ENCODE assay signal across 17 cellular contexts in genomic region chr6:11614534-11615213, GRCh38.
DNase-seq lines count a peak whose midpoint lies in the region; ATAC-seq and TF ChIP-seq lines count a peak whose summit lies in the region.
"Had no signal": no experiment of that assay in that cellular context is flagged by ENCODE, and none has a peak within 500 bp of the region (broad histone marks: within the 10 kb centered on the region; RNA-seq: fewer than 3 reads in every experiment).

No MANE protein-coding gene starts in this region.

- H3K79me2 ChIP-seq in MM.1S (ENCODE audit: low read length): no peaks in the 10 kb centered on the region

- no peak for TF ChIP-seq CTCF in IMR-90 (conservative IDR thresholded peaks at IDR 0.05; ENCODE audit: low read depth, low read length)
- no peak for TF ChIP-seq CTCF in astrocyte of the spinal cord (IDR thresholded peaks at IDR 0.05; ENCODE audit: low read depth, low read length)
- TF ChIP-seq CTCF in lower lobe of right lung (IDR thresholded peaks at IDR 0.05): no peak
- TF ChIP-seq CTCF in stomach (IDR thresholded peaks at IDR 0.05): no peak
- TF ChIP-seq CTCF in MM.1S (IDR thresholded peaks at IDR 0.05; ENCODE audit: low read length): no peak
- TF ChIP-seq CTCF in glutamatergic neuron (IDR thresholded peaks at IDR 0.05; ENCODE audit: partially characterized antibody, unreplicated experiment): no peak

- H3K4me3 Mint-ChIP-seq in glutamatergic neuron (ENCODE audit: unreplicated experiment): no peak overlapping the region
- H3K4me3 Mint-ChIP-seq: central memory CD8-positive, alpha-beta T cell had no signal

- peak overlapping the region; percentile 98 for H3K56ac ChIP-seq in IMR-90 (ENCODE audit: extremely low read depth, insufficient read depth, low read length)

- peaks cover 2% of the 10 kb centered on the region for H3K9me3 Mint-ChIP-seq in glutamatergic neuron (ENCODE audit: unreplicated experiment)
- H3K9me3 Mint-ChIP-seq: central memory CD8-positive, alpha-beta T cell had no signal

- H4K8ac ChIP-seq in IMR-90 (ENCODE audit: low read depth in 2 of 2, low read length in 2 of 2): peak overlapping the region; percentile 86 to 98

- POLR2A ChIA-PET in IMR-90 (lab: Charles Lee; ENCODE audit: unreplicated experiment): no interaction called here

- H4K91ac ChIP-seq in IMR-90 (ENCODE audit: insufficient read depth, low read depth, low read length): peak overlapping the region; percentile 98

- peak overlapping the region; percentile 99 for H3K14ac ChIP-seq in IMR-90 (replicated peaks; ENCODE audit: low read depth, low read length)

- no peak overlapping the region for H3K4me3 ChIP-seq in IMR-90 (ENCODE audit: insufficient read depth, low read depth, low read length)
- no peak overlapping the region for H3K4me3 ChIP-seq in astrocyte of the spinal cord (ENCODE audit: low read depth, low read length)
- H3K4me3 ChIP-seq in lower lobe of right lung: no peak overlapping the region
- no peak overlapping the region for H3K4me3 ChIP-seq in stomach
- no peak overlapping the region for H3K4me3 ChIP-seq in MM.1S (ENCODE audit: low read length)
- H3K4me3 ChIP-seq: adrenal gland, skin epidermis had no signal

- peak overlapping the region; percentile 95 for H4K5ac ChIP-seq in IMR-90 (ENCODE audit: low read depth, low read length)

- H3K18ac ChIP-seq in IMR-90 (ENCODE audit: low read depth, low read length): peak overlapping the region; percentile 58

- peak overlapping the region; percentile 99 for H3K23ac ChIP-seq in IMR-90 (ENCODE audit: low read depth, low read length)

- ATAC-seq in IMR-90 (ENCODE audit: low read depth) (no peak), lower lobe of right lung (no peak), HG02938 (IDR thresholded peaks at IDR 0.05; ENCODE audit: unreplicated experiment) (no peak)

- H3K27ac Mint-ChIP-seq in glutamatergic neuron (ENCODE audit: unreplicated experiment): no peak overlapping the region

- no peak overlapping the region for H3K4me2 ChIP-seq in IMR-90 (ENCODE audit: low read depth, low read length)
- H3K4me2 ChIP-seq in MM.1S (ENCODE audit: low read depth, low read length): no peak overlapping the region

- WGBS in IMR-90 (ENCODE audit: extremely low coverage in 2 of 2, insufficient read length in 1 of 2), 2 experiments: 100% methylated on average over 3 of the region's 10 CpGs; no CpG with 5 or more reads in 1 of the 2 experiments
- 70 to 84% (median 75%) methylated on average over 10 of the region's 10 CpGs for WGBS in stomach, 5 donors

- intact Hi-C loops in IMR-90 (cut with micrococcal nuclease) (loop anchor here (1.0 to 5.0 kb wide), 2 partner anchors 28 to 398 kb away; partner anchors contain the start of gene HIVEP1), lower lobe of right lung (cut with DNase I) (no loop called here), stomach (cut with DNase I; ENCODE audit: low total_unique reads) (no loop called here)

- H3K27me3 Mint-ChIP-seq in glutamatergic neuron (ENCODE audit: unreplicated experiment): no peaks in the 10 kb centered on the region

- no peaks in the 10 kb centered on the region for H3K9me2 ChIP-seq in MM.1S (replicated peaks; ENCODE audit: insufficient read depth, low read length)

- H2AK9ac ChIP-seq in IMR-90 (replicated peaks; ENCODE audit: low read depth, low read length, poor library complexity): peak overlapping the region; percentile 76

- no peak; the same call in 1 of the 2 replicates for TF ChIP-seq POLR2A in IMR-90 (IDR thresholded peaks at IDR 0.05; ENCODE audit: low read depth, low read length)
- TF ChIP-seq POLR2A in stomach (IDR thresholded peaks at IDR 0.05): no peak

- peaks cover 0 to 21% of the 10 kb centered on the region in 2 experiments; a peak in 2 of 4 replicates for H3K79me1 ChIP-seq in IMR-90 (ENCODE audit: low read depth in 1 of 2, low read length in 2 of 2)

- H4K20me1 ChIP-seq in IMR-90 (ENCODE audit: insufficient read depth, low read length) (no peaks in the 10 kb centered on the region), MM.1S (ENCODE audit: insufficient read depth, low read length) (no peaks in the 10 kb centered on the region)

- no TSS peak for BruUV-seq in IMR-90 (replicated peaks; lab: Mats Ljungman, UMichigan)

- H3K4ac ChIP-seq in IMR-90 (ENCODE audit: low read depth, low read length): peak overlapping the region; percentile 100

- H3K9me3 ChIP-seq in IMR-90 (ENCODE audit: control insufficient read depth, insufficient read depth, low read length) (no peaks in the 10 kb centered on the region), lower lobe of right lung (no peaks in the 10 kb centered on the region), stomach (no peaks in the 10 kb centered on the region), MM.1S (replicated peaks; ENCODE audit: insufficient read depth, low read length) (no peaks in the 10 kb centered on the region)
- H3K9me3 ChIP-seq: adrenal gland had no signal

- H3K9ac ChIP-seq in IMR-90 (ENCODE audit: low read depth, low read length) (peak overlapping the region; percentile 30), MM.1S (ENCODE audit: low read length) (no peak overlapping the region)

- DNase-seq in IMR-90 (no peak), astrocyte of the spinal cord (ENCODE audit: low read depth, low spot score) (peak; percentile 30), lower lobe of right lung (no peak), stomach (no peak), DMS 273 (lab: John Stamatoyannopoulos, UW; ENCODE audit: unreplicated experiment) (no peak), MM.1S (no peak), glutamatergic neuron (no peak)
- DNase-seq: activated CD4-positive, alpha-beta T cell treated with anti-CD3 and anti-CD28 coated beads for 4 hours; activated effector memory CD4-positive, alpha-beta T cell treated with anti-CD3 and anti-CD28 coated beads, Interleukin-2, amount 50 U/mL, for 16 hours; adrenal gland; C1 segment of cervical spinal cord; effector memory CD4-positive, alpha-beta T cell; NCI-H748 treated with DMSO at 0.1 percent for 48 hours; stimulated activated CD4-positive, alpha-beta T cell treated with anti-CD3 and anti-CD28 coated beads, Interleukin-4, amount 100 ng/mL, for 4 hours had no signal

- CTCF ChIA-PET in IMR-90 (lab: Yijun Ruan, JAX): interaction anchor here (0.6 to 2.1 kb wide), 3 partner anchors 24 to 569 kb away, joined by 3 to 11 read pairs (median 3); no protein-coding TSS in a partner anchor

- no peaks in the 10 kb centered on the region for H3F3A ChIP-seq in MM.1S (ENCODE audit: insufficient read depth, low read length)

- in situ Hi-C loops in IMR-90 (cut with MboI; ENCODE audit: low sequenced_read_pairs) (loop anchor here (5.0 kb wide), 1 partner anchor 38 kb away; no protein-coding TSS in a partner anchor), astrocyte of the spinal cord (cut with HindIII; ENCODE audit: low sequenced_read_pairs) (no loop called here)

- H3K27me3 ChIP-seq in IMR-90 (ENCODE audit: control insufficient read depth, insufficient read depth, low read length) (no peaks in the 10 kb centered on the region), lower lobe of right lung (ENCODE audit: low read depth) (no peaks in the 10 kb centered on the region), stomach (no peaks in the 10 kb centered on the region), MM.1S (replicated peaks; ENCODE audit: insufficient read depth, low read length) (no peaks in the 10 kb centered on the region)
- H3K27me3 ChIP-seq: adrenal gland had no signal

- peaks cover 29% of the 10 kb centered on the region for H3K9me1 ChIP-seq in IMR-90 (ENCODE audit: insufficient read depth, low read length)

- peak overlapping the region; percentile 100 for H2BK20ac ChIP-seq in IMR-90 (ENCODE audit: low read depth, low read length)

- TF ChIP-seq EP300 in stomach (IDR thresholded peaks at IDR 0.05): no peak

- peak overlapping the region; percentile 80 for H3K27ac ChIP-seq in IMR-90 (ENCODE audit: insufficient read depth, low read length)
- H3K27ac ChIP-seq in lower lobe of right lung: peak overlapping the region; percentile 25
- H3K27ac ChIP-seq in stomach: peak overlapping the region in 3 of 5 donors; percentile 0 to 38 (median 3)
- H3K27ac ChIP-seq in MM.1S (ENCODE audit: low read length): no peak overlapping the region
- H3K27ac ChIP-seq: adrenal gland had no signal

- H3K4me1 ChIP-seq in IMR-90 (ENCODE audit: control insufficient read depth, insufficient read depth, low read length): peaks cover 24% of the 10 kb centered on the region
- H3K4me1 ChIP-seq in lower lobe of right lung: peaks cover 3% of the 10 kb centered on the region
- H3K4me1 ChIP-seq in stomach: peaks cover 0 to 9% (median 3%) of the 10 kb centered on the region in 4 donors
- no peaks in the 10 kb centered on the region for H3K4me1 ChIP-seq in MM.1S (ENCODE audit: low read length)
- H3K4me1 ChIP-seq: adrenal gland had no signal

- peak overlapping the region; percentile 76 for H2BK5ac ChIP-seq in IMR-90 (ENCODE audit: low read depth, low read length, poor library complexity, severe bottlenecking)

- H2AFZ ChIP-seq in IMR-90 (replicated peaks; ENCODE audit: low read length, poor library complexity) (peak overlapping the region; percentile 29), MM.1S (ENCODE audit: low read length) (no peak overlapping the region)

- TF ChIP-seq RAD21 in IMR-90 (IDR thresholded peaks at IDR 0.05; ENCODE audit: low read length): no peak

- H2BK15ac ChIP-seq in IMR-90 (ENCODE audit: low read depth, low read length): peak overlapping the region; percentile 97

- H2BK120ac ChIP-seq in IMR-90 (ENCODE audit: low read depth, low read length): peak overlapping the region; percentile 100

- H3K36me3 Mint-ChIP-seq in glutamatergic neuron (ENCODE audit: unreplicated experiment): no peaks in the 10 kb centered on the region

- H2AK5ac ChIP-seq in IMR-90 (ENCODE audit: low read depth, low read length): peak overlapping the region; percentile 100

- no peaks in the 10 kb centered on the region for H3K4me1 Mint-ChIP-seq in glutamatergic neuron (ENCODE audit: low read depth, unreplicated experiment)
- H3K4me1 Mint-ChIP-seq: central memory CD8-positive, alpha-beta T cell had no signal

- dilution Hi-C loops in IMR-90 (cut with HindIII; ENCODE audit: low sequenced_read_pairs, unreplicated experiment): no loop called here

- no peaks in the 10 kb centered on the region for H3K36me3 ChIP-seq in IMR-90 (ENCODE audit: control insufficient read depth, insufficient read depth, low read length)
- H3K36me3 ChIP-seq in lower lobe of right lung: no peaks in the 10 kb centered on the region
- no peaks in the 10 kb centered on the region for H3K36me3 ChIP-seq in stomach
- H3K36me3 ChIP-seq in MM.1S (replicated peaks; ENCODE audit: insufficient read depth, low read length): no peaks in the 10 kb centered on the region
- H3K36me3 ChIP-seq: adrenal gland had no signal

TF ChIP-seq in IMR-90, 13 proteins besides CTCF, POLR2A, EP300 and RAD21:
- no peak for TF ChIP-seq FOS (IDR thresholded peaks at IDR 0.05; ENCODE audit: low read depth, low read length)
